1 cellular context compared by ENCODE assay signal in the genomic region with DNA sequence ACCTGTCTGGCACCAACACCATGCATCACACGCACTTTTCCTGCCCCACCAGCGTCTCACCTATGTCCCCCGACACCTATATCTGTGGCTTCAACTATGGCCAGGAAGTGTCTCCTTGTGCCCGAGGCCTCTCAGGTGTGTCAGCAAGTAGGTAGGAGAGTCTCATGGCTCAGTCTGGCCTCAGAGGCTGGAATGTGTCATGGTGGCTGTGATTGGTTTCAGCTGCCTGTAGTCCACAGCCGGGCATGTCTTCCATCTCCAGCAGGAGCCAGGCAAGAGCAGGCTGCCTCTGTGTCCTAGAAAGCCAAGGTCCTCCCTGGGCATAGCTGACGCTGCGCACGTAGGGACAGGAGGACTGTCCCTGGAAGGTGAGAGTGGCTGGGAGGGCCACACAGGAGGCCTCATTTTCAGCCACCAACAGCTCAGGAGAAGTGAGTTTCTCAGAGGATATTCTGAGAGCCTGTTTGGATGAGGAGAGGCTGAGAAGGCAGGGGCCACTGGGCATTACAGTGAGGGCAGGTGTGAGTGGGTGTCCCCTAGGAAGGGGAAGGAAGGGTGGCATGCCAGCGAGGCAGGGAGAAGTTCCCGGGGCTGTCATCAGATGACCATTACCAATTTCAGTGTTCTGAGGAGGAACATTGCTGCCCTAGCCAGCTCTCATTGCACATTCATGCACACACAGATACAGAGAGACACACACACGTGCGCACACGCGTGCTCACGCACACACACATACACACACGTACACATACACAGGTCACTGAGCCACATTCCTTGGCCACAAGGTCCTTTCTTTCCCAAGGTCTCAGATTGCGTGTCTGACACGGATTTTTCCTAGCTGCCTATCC.
TF ChIP-seq lines count a peak whose summit lies in the region.

No MANE protein-coding gene starts in this region.

TF ChIP-seq in A549, 52 proteins besides CTCF, POLR2A, EP300 and RAD21 (continued from another document):
- TF ChIP-seq ESRRA (IDR thresholded peaks at IDR 0.05; ENCODE audit: borderline replicate concordance, low read length), result no peak
- TF ChIP-seq MYC (IDR thresholded peaks at IDR 0.05; ENCODE audit: borderline replicate concordance, low read length), result no peak
- no peak for TF ChIP-seq JUN (IDR thresholded peaks at IDR 0.05)
- no peak for TF ChIP-seq HOXB5 (CRISPR knock-in tag; IDR thresholded peaks at IDR 0.05)
- no peak for TF ChIP-seq POLR2AphosphoS2 (conservative IDR thresholded peaks at IDR 0.05; ENCODE audit: low read length)
- no peak for TF ChIP-seq PHF8 (IDR thresholded peaks at IDR 0.05; ENCODE audit: borderline replicate concordance, low read depth)
